8 cellular contexts compared by ENCODE assay signal in genomic region chr6:296151-297122, GRCh38. TPM values are rescaled to one million over a fixed set of nuclear protein-coding genes. Genes with fewer than 3 reads are reported as not detected.
DNase-seq lines count a peak whose midpoint lies in the region; ATAC-seq, FAIRE-seq and TF ChIP-seq lines count a peak whose summit lies in the region.

No MANE protein-coding gene starts in this region.

- WGBS in prostate gland = 51% methylated on average over 9 of the region's 9 CpGs

- peaks cover 89% of the 10 kb centered on the region for H3K79me2 ChIP-seq in MM.1S (ENCODE audit: low read length)
- H3K79me2 ChIP-seq in keratinocyte (ENCODE audit: control insufficient read depth, insufficient read depth, low read length) = peaks cover 47% of the 10 kb centered on the region

- no peak for TF ChIP-seq POLR2A in prostate gland (IDR thresholded peaks at IDR 0.05)

- H3K27me3 ChIP-seq in CD4-positive, alpha-beta memory T cell (ENCODE audit: insufficient read depth, low read length) = no peaks in the 10 kb centered on the region
- no peaks in the 10 kb centered on the region for H3K27me3 ChIP-seq in MM.1S (replicated peaks; ENCODE audit: insufficient read depth, low read length)
- H3K27me3 ChIP-seq in keratinocyte (ENCODE audit: control insufficient read depth, extremely low read depth, insufficient read depth, low read length) = no peaks in the 10 kb centered on the region
- H3K27me3 ChIP-seq in prostate gland (replicated peaks; ENCODE audit: insufficient read depth) = no peaks in the 10 kb centered on the region

- peak overlapping the region; percentile 64 for H3K4me2 ChIP-seq in MM.1S (ENCODE audit: low read depth, low read length)
- peak overlapping the region; percentile 33 for H3K4me2 ChIP-seq in keratinocyte (ENCODE audit: control insufficient read depth, extremely low read depth, insufficient read depth, low read depth, low read length)

- no peak overlapping the region for H3K4me3 ChIP-seq in CD4-positive, alpha-beta memory T cell (ENCODE audit: low read length in 2 of 2)
- H3K4me3 ChIP-seq in MM.1S (ENCODE audit: low read length) = peak overlapping the region; percentile 18
- H3K4me3 ChIP-seq in keratinocyte (ENCODE audit: control insufficient read depth in 2 of 3, extremely low read depth in 1 of 3, insufficient read depth in 2 of 3, low read depth in 1 of 3, low read length in 3 of 3) = no peak overlapping the region
- H3K4me3 ChIP-seq in prostate gland = no peak overlapping the region

- no peak for DNase-seq in CD4-positive, alpha-beta memory T cell
- DNase-seq in MM.1S (peak; percentile 60), keratinocyte (ENCODE audit: low read depth, low spot score) (no peak), prostate gland (ENCODE audit: low spot score) (no peak), activated gamma-delta T cell treated with Interleukin-2 at 50 U/mL for 16 hours (no peak), NCI-H345 (lab: John Stamatoyannopoulos, UW) (no peak)

- no peak overlapping the region for H3K27ac ChIP-seq in CD4-positive, alpha-beta memory T cell (ENCODE audit: low read depth, low read length)
- peak overlapping the region; percentile 59 for H3K27ac ChIP-seq in MM.1S (ENCODE audit: low read length)
- no peak overlapping the region for H3K27ac ChIP-seq in keratinocyte (ENCODE audit: control insufficient read depth, insufficient read depth, low read length)
- no peak overlapping the region for H3K27ac ChIP-seq in prostate gland

- ATAC-seq in GM19467 (IDR thresholded peaks at IDR 0.05; ENCODE audit: unreplicated experiment) (peak; percentile 18), GM18517 (IDR thresholded peaks at IDR 0.05; ENCODE audit: unreplicated experiment) (no peak)

- H3K9me3 ChIP-seq in CD4-positive, alpha-beta memory T cell (ENCODE audit: control insufficient read depth in 1 of 2, low read length in 2 of 2) = no peaks in the 10 kb centered on the region
- no peaks in the 10 kb centered on the region for H3K9me3 ChIP-seq in MM.1S (replicated peaks; ENCODE audit: insufficient read depth, low read length)
- peaks cover 5% of the 10 kb centered on the region for H3K9me3 ChIP-seq in keratinocyte (ENCODE audit: control insufficient read depth, low read depth, low read length)
- no peaks in the 10 kb centered on the region for H3K9me3 ChIP-seq in prostate gland

- H2AFZ ChIP-seq in MM.1S (ENCODE audit: low read length) = no peak overlapping the region
- peak overlapping the region; percentile 5 for H2AFZ ChIP-seq in keratinocyte (ENCODE audit: control insufficient read depth, low read length)

- H3K9me1 ChIP-seq in keratinocyte (ENCODE audit: control insufficient read depth, extremely low read depth, insufficient read depth, low read length) = no peaks in the 10 kb centered on the region

- TF ChIP-seq CTCF in MM.1S (IDR thresholded peaks at IDR 0.05; ENCODE audit: low read length) (peak; percentile 51), keratinocyte (optimal IDR thresholded peaks at IDR 0.05 in 1 of 3, IDR thresholded peaks at IDR 0.05 in 1 of 3, conservative IDR thresholded peaks at IDR 0.05 in 1 of 3; ENCODE audit: extremely low read depth in 1 of 3, insufficient read depth in 2 of 3, low read length in 3 of 3) (no peak), prostate gland (IDR thresholded peaks at IDR 0.05) (no peak)

- H3K9me3 Mint-ChIP-seq in CD4-positive, alpha-beta memory T cell = peaks cover 0 to 11% (median 0%) of the 10 kb centered on the region in 8 donors

- H3K9ac ChIP-seq in MM.1S (ENCODE audit: low read length) (peak overlapping the region; percentile 28), keratinocyte (ENCODE audit: control insufficient read depth, extremely low read depth, insufficient read depth, low read length) (no peak overlapping the region)

- no peaks in the 10 kb centered on the region for H3K9me2 ChIP-seq in MM.1S (replicated peaks; ENCODE audit: insufficient read depth, low read length)

- POLR2A ChIA-PET in CD4-positive, alpha-beta memory T cell (lab: Charles Lee; ENCODE audit: partially characterized antibody) = interaction anchor here (1.0 to 1.2 kb wide), 2 partner anchors 25 to 94 kb away, joined by 3 read pairs; no protein-coding TSS in a partner anchor

- peaks cover 21 to 53% (median 33%) of the 10 kb centered on the region in 4 donors for H3K4me1 Mint-ChIP-seq in CD4-positive, alpha-beta memory T cell

- peak overlapping the region in 4 of 8 donors; percentile 9 to 63 (median 34) for H3K4me3 Mint-ChIP-seq in CD4-positive, alpha-beta memory T cell

- peak overlapping the region in 6 of 7 donors; percentile 2 to 58 (median 34) for H3K27ac Mint-ChIP-seq in CD4-positive, alpha-beta memory T cell

- H3K36me3 Mint-ChIP-seq in CD4-positive, alpha-beta memory T cell = peaks cover 0 to 7% of the 10 kb centered on the region in 2 donors

- H4K20me1 ChIP-seq in MM.1S (ENCODE audit: insufficient read depth, low read length) = no peaks in the 10 kb centered on the region
- no peaks in the 10 kb centered on the region for H4K20me1 ChIP-seq in keratinocyte (ENCODE audit: control insufficient read depth, extremely low read depth, insufficient read depth, low read length)

- dilution Hi-C loops in keratinocyte (cut with MboI; ENCODE audit: extremely low pct_ligation_motif_present, low sequenced_read_pairs) = no loop called here

- H3K36me3 ChIP-seq in CD4-positive, alpha-beta memory T cell (ENCODE audit: insufficient read depth, low read length) = no peaks in the 10 kb centered on the region
- H3K36me3 ChIP-seq in MM.1S (replicated peaks; ENCODE audit: insufficient read depth, low read length) (no peaks in the 10 kb centered on the region), keratinocyte (ENCODE audit: control insufficient read depth in 2 of 2, extremely low read depth in 1 of 2, insufficient read depth in 2 of 2, low read length in 2 of 2) (no peaks in the 10 kb centered on the region), prostate gland (no peaks in the 10 kb centered on the region)

- intact Hi-C loops in CD4-positive, alpha-beta memory T cell (cut with micrococcal nuclease) = loop anchor here (10.0 kb wide), 1 partner anchor 208 kb away; no protein-coding TSS in a partner anchor
- intact Hi-C loops in prostate gland (cut with DNase I) = no loop called here

- FAIRE-seq in keratinocyte (lab: Jason Lieb, UNC) = no peak

- no peaks in the 10 kb centered on the region for H3K27me3 Mint-ChIP-seq in CD4-positive, alpha-beta memory T cell

- H3K4me1 ChIP-seq in CD4-positive, alpha-beta memory T cell (ENCODE audit: insufficient read depth, low read length) = peaks cover 29% of the 10 kb centered on the region
- H3K4me1 ChIP-seq in MM.1S (ENCODE audit: low read length) (peaks cover 64% of the 10 kb centered on the region), keratinocyte (ENCODE audit: control insufficient read depth, extremely low read depth, insufficient read depth, low read length) (peaks cover 14% of the 10 kb centered on the region), prostate gland (replicated peaks) (no peaks in the 10 kb centered on the region)

- CTCF ChIA-PET in CD4-positive, alpha-beta memory T cell (lab: Charles Lee; ENCODE audit: partially characterized antibody) = interaction anchor here (0.7 to 1.9 kb wide), 2 partner anchors 75 to 99 kb away, joined by 3 to 5 read pairs; no protein-coding TSS in a partner anchor

- H3F3A ChIP-seq in MM.1S (ENCODE audit: insufficient read depth, low read length) = peaks cover 51% of the 10 kb centered on the region

RNA-seq across cellular contexts. Expression of gene DUSP22, which starts 4.2 kb away (rescaled TPM):
- 10 to 100 TPM; 43.4 to 49.4 TPM for total RNA-seq in CD4-positive, alpha-beta memory T cell
- polyA plus RNA-seq in CD4-positive, alpha-beta memory T cell = 10 to 100 TPM; 32.8 to 34.4 TPM
- 16.6 to 20.8 TPM (median 17.3 TPM) in 3 replicates for polyA plus RNA-seq in keratinocyte
- polyA plus RNA-seq in keratinocyte (2011; ENCODE audit: low read depth) = 25.6 TPM
- polyA plus RNA-seq in keratinocyte (2011; cell fraction: cytosol; rRNA removed) = 16.1 and 16.6 TPM in 2 replicates
- 41.8 and 42.6 TPM in 2 replicates for polyA plus RNA-seq in keratinocyte (2011; cell fraction: nucleus; rRNA removed)
- 26.3 and 32.9 TPM in 2 replicates for polyA plus RNA-seq in keratinocyte (2012; ENCODE audit: low replicate concordance)
- 8.3 to 16.0 TPM (median 12.8 TPM) in 3 replicates for polyA minus RNA-seq in keratinocyte
- polyA minus RNA-seq in keratinocyte (2011; cell fraction: cytosol; rRNA and poly(A)+ RNA removed) = 8.1 TPM
- polyA minus RNA-seq in keratinocyte (2011; cell fraction: nucleus; rRNA and poly(A)+ RNA removed) = 7.6 and 9.4 TPM in 2 replicates
- total RNA-seq in prostate gland = 10 to 100 TPM; 29.8 to 95.8 TPM
